1 cellular context compared by ENCODE assay signal in genomic region chrX:54439967-54440871, GRCh38.
TF ChIP-seq lines count a peak whose summit lies in the region.

A gene with protein sequence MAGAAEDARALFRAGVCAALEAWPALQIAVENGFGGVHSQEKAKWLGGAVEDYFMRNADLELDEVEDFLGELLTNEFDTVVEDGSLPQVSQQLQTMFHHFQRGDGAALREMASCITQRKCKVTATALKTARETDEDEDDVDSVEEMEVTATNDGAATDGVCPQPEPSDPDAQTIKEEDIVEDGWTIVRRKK (plus strand): TSS chrX:54440404. CDS start chrX:54440422, 18 bp downstream.

TF ChIP-seq in K562, 482 proteins besides CTCF, POLR2A, EP300 and RAD21 (continued from another document):
- TF ChIP-seq MGA (IDR thresholded peaks at IDR 0.05) (0 out of 2 replicates have a peak, but pooled peaks have one; percentile 7), POLR2AphosphoS5 (IDR thresholded peaks at IDR 0.05; ENCODE audit: control insufficient read depth, insufficient read depth, low read depth, low read length) (peak; percentile 46; the same call in 1 of the 2 replicates), POLR2B (IDR thresholded peaks at IDR 0.05; ENCODE audit: low read depth, partially characterized antibody) (peak; percentile 70), ATF7 (IDR thresholded peaks at IDR 0.05) (peak; percentile 69), GABPB1 (CRISPR knock-in tag; IDR thresholded peaks at IDR 0.05) (0 out of 2 replicates have a peak, but pooled peaks have one; percentile 2), RBBP5 (IDR thresholded peaks at IDR 0.05; ENCODE audit: borderline replicate concordance, insufficient read depth, low read length, poor library complexity, severe bottlenecking) (peak; percentile 60), KDM5B (IDR thresholded peaks at IDR 0.05; ENCODE audit: insufficient replicate concordance, low read depth, low read length) (peak; percentile 33), CHD2 (IDR thresholded peaks at IDR 0.05; ENCODE audit: low read depth, low read length) (no peak), SLC30A9 (CRISPR knock-in tag; IDR thresholded peaks at IDR 0.05) (no peak), SP1 (CRISPR knock-in tag; IDR thresholded peaks at IDR 0.05) (peak; percentile 39; the same call in 1 of the 2 replicates), TFAP4 (CRISPR knock-in tag; IDR thresholded peaks at IDR 0.05; ENCODE audit: borderline replicate concordance) (peak; percentile 39; the same call in 1 of the 2 replicates), RNF2 (IDR thresholded peaks at IDR 0.05) (peak; percentile 67), SUPT5H (IDR thresholded peaks at IDR 0.05) (peak; percentile 79), TOE1 (IDR thresholded peaks at IDR 0.05; ENCODE audit: borderline replicate concordance) (peak; percentile 87), TOE1 (CRISPR knock-in tag; IDR thresholded peaks at IDR 0.05; ENCODE audit: borderline replicate concordance, low read depth) (no peak), ZFX (CRISPR knock-in tag; IDR thresholded peaks at IDR 0.05) (peak; percentile 69), ELF2 (CRISPR knock-in tag; IDR thresholded peaks at IDR 0.05) (peak; percentile 55; the same call in 1 of the 2 replicates), MYC (IDR thresholded peaks at IDR 0.05; ENCODE audit: low read depth, low read length) (peak; percentile 69), MYC (CRISPR knock-in tag; IDR thresholded peaks at IDR 0.05; ENCODE audit: borderline replicate concordance, low read depth) (no peak), CREM (IDR thresholded peaks at IDR 0.05; ENCODE audit: low read depth) (peak; percentile 73), NELFE (IDR thresholded peaks at IDR 0.05; ENCODE audit: insufficient read depth, insufficient read length) (no peak), U2AF1 (optimal IDR thresholded peaks at IDR 0.05; ENCODE audit: low read depth, low read length) (no peak), ZNF644 (tag; IDR thresholded peaks at IDR 0.05; ENCODE audit: low read depth) (0 out of 2 replicates have a peak, but pooled peaks have one; percentile 29)
- TF ChIP-seq, protein P1, sequence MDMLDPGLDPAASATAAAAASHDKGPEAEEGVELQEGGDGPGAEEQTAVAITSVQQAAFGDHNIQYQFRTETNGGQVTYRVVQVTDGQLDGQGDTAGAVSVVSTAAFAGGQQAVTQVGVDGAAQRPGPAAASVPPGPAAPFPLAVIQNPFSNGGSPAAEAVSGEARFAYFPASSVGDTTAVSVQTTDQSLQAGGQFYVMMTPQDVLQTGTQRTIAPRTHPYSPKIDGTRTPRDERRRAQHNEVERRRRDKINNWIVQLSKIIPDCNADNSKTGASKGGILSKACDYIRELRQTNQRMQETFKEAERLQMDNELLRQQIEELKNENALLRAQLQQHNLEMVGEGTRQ (CRISPR knock-in tag; IDR thresholded peaks at IDR 0.05): peak; percentile 96
- TF ChIP-seq, protein P2, sequence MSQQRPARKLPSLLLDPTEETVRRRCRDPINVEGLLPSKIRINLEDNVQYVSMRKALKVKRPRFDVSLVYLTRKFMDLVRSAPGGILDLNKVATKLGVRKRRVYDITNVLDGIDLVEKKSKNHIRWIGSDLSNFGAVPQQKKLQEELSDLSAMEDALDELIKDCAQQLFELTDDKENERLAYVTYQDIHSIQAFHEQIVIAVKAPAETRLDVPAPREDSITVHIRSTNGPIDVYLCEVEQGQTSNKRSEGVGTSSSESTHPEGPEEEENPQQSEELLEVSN (IDR thresholded peaks at IDR 0.05; ENCODE audit: borderline replicate concordance in 1 of 2, extremely low read depth in 1 of 2, insufficient read depth in 1 of 2, insufficient read length in 1 of 2, low read depth in 1 of 2, low read length in 1 of 2, poor library complexity in 1 of 2, severe bottlenecking in 1 of 2): peak in 1 of 2 experiments; percentile 40
- TF ChIP-seq, protein P3, sequence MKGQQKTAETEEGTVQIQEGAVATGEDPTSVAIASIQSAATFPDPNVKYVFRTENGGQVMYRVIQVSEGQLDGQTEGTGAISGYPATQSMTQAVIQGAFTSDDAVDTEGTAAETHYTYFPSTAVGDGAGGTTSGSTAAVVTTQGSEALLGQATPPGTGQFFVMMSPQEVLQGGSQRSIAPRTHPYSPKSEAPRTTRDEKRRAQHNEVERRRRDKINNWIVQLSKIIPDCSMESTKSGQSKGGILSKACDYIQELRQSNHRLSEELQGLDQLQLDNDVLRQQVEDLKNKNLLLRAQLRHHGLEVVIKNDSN (CRISPR knock-in tag; IDR thresholded peaks at IDR 0.05): peak; percentile 95
- TF ChIP-seq, protein P4, sequence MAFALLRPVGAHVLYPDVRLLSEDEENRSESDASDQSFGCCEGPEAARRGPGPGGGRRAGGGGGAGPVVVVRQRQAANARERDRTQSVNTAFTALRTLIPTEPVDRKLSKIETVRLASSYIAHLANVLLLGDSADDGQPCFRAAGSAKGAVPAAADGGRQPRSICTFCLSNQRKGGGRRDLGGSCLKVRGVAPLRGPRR (CRISPR knock-in tag; IDR thresholded peaks at IDR 0.05): no peak
